7 cellular contexts compared by ENCODE assay signal in the genomic region with DNA sequence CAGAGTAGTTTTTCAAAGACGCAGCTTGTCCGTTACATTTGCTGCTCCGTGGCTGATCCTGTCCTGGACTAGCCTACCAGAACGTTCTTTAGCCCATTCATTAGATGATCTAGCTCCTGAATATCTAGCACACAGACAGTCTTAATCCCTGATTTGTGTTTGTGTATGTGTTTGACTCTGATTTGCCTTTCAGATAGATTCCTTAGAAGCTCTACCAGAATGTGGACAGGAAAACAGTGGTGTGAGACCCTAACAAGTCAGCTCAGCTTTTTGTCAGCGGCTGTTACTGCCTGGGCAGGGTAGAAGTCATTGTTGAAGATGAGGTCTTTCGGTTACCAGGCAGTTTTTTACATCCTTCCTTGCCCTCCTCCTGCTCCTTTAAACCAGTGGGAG.
DNase-seq lines count a peak whose midpoint lies in the region; ATAC-seq lines count a peak whose summit lies in the region.

No MANE protein-coding gene starts in this region.

- peak overlapping the region in 1 of 2 donors; percentile 11 for H3K9ac ChIP-seq in mucosa of rectum (ENCODE audit: low read depth in 1 of 2, low read length in 2 of 2)

- peak; percentile 34 for ATAC-seq in GM19397 (IDR thresholded peaks at IDR 0.05; ENCODE audit: unreplicated experiment)
- peak; percentile 29 for ATAC-seq in HG03060 (IDR thresholded peaks at IDR 0.05; ENCODE audit: low read depth, unreplicated experiment)

- H3K27ac ChIP-seq in angular gyrus (ENCODE audit: low read depth, low read length) (peak overlapping the region; percentile 82), mucosa of rectum (ENCODE audit: low read depth in 2 of 2, low read length in 2 of 2) (peak overlapping the region; percentile 74 to 76)

- H3K4me3 ChIP-seq in mucosa of rectum (ENCODE audit: low read length in 2 of 2), result peak overlapping the region in 1 of 2 donors; percentile 57

- DNase-seq in cerebellum (ENCODE audit: low spot score), result no peak
- DNase-seq in NCI-H2029 (lab: John Stamatoyannopoulos, UW), result no peak
- no peak for DNase-seq in NOMO-1 (lab: John Stamatoyannopoulos, UW; ENCODE audit: unreplicated experiment in 2 of 2)

- H3K36me3 ChIP-seq in mucosa of rectum (ENCODE audit: control insufficient read depth in 2 of 2, insufficient read depth in 2 of 2, low read length in 2 of 2), result no peaks in the 10 kb centered on the region

- H3K4me1 ChIP-seq in mucosa of rectum (ENCODE audit: control insufficient read depth in 2 of 2, insufficient read depth in 2 of 2, low read length in 2 of 2), result peaks cover 12% of the 10 kb centered on the region in 2 donors

- no peaks in the 10 kb centered on the region for H3K27me3 ChIP-seq in mucosa of rectum (ENCODE audit: control insufficient read depth in 2 of 2, insufficient read depth in 2 of 2, low read length in 2 of 2)

- no peaks in the 10 kb centered on the region for H3K9me3 ChIP-seq in mucosa of rectum (ENCODE audit: control insufficient read depth in 2 of 2, low read length in 2 of 2)
